In the genomic region with DNA sequence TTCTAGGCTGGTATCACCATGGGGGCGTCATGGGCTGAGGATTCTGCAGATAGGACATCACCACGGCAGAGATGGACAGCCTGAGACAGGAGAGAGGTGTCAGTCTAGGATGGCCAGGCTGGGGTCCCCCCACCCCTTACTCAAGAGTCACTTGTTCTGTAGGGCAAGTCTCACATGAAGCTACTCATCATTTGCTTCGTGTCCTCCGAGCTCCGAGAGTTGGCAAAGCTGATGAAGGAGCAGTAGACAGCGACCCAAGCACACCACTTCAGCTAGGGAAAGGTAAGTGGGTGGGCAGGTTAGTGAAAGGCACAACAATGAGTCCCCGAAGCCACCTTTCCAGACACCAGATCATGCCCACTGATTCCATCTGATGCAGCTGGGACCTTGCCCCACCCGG, we compare ENCODE assay signal across 1 cellular context.
A peak's percentile ranks its signal among the peaks of the same experiment; 100 is the strongest.
TF ChIP-seq lines count a peak whose summit lies in the region.

No MANE protein-coding gene starts in this region.

TF ChIP-seq in H1, 55 proteins besides CTCF, POLR2A, EP300 and RAD21:
- TF ChIP-seq PHF8 (conservative IDR thresholded peaks at IDR 0.05; ENCODE audit: low read depth, low read length): no peak
- TF ChIP-seq SP1 (IDR thresholded peaks at IDR 0.05; ENCODE audit: low read depth, low read length): 0 out of 2 replicates have a peak, but pooled peaks have one; percentile 19
TF ChIP-seq in H1: peak in this region for 1.
